In the genomic region with DNA sequence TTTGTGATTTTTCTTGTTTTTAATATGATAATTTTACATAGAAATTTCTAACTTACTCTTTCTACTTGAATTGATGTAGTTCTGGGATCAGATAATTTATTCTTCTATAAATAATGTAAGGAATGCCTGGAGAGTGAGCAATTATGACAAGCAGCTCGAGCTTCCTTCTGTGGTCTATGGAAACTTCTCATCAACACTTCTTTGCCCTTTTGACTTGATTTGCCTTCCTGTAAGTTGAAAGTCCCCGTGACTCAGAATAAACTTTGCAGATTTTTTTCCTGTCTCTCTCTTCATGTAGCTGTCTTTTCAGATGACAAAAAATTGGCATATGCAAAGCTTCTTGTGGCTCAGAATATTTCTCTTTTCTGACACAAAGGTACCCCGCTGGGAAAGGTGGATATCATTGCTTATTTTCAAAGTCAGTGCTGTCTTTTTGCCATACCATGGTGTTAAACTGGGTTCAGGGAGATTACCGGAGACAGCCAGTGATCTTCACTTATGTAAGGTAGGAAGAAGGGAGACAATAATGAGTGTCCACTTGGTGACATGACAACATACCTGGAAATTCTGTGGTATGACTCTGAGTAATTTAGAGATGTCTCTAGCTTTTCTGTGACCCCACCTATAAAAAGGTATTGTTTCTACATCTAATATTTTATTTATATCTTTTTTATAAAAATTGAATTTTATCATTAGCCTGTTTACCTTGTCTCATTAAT, we compare ENCODE assay signal across 29 cellular contexts.
DNase-seq lines count a peak whose midpoint lies in the region; ATAC-seq, FAIRE-seq and TF ChIP-seq lines count a peak whose summit lies in the region.
"Had no signal": no experiment of that assay in that cellular context is flagged by ENCODE, and none has a peak within 500 bp of the region (broad histone marks: within the 10 kb centered on the region; RNA-seq: fewer than 3 reads in every experiment).

No MANE protein-coding gene starts in this region.

- H3K9me2 ChIP-seq in GM23338 (ENCODE audit: insufficient read depth) (no peaks in the 10 kb centered on the region), PC-3 (replicated peaks; ENCODE audit: low read length) (no peaks in the 10 kb centered on the region), neural cell (ENCODE audit: insufficient read depth, low read length) (no peaks in the 10 kb centered on the region), OCI-LY7 (ENCODE audit: insufficient read depth, low read length) (no peaks in the 10 kb centered on the region)
- H3K9me2 ChIP-seq: SK-N-SH had no signal

- ATAC-seq in GM23338: no peak
- peak; percentile 65 for ATAC-seq in PC-3
- ATAC-seq in GM12878: peak; percentile 57
- ATAC-seq: activated CD8-positive, alpha-beta T cell treated with anti-CD3 and anti-CD28 coated beads for 36 hours; gastrocnemius medialis; HCT116; mucosa of descending colon; natural killer cell treated with Interleukin-12 subunit alpha and Interleukin-12 subunit beta and Interleukin-15 and Interleukin-18, amount 100 ng/mL, for 72 hours had no signal

- H3K36me3 Mint-ChIP-seq in GM23338 (ENCODE audit: low read depth): peaks cover 7% of the 10 kb centered on the region
- no peaks in the 10 kb centered on the region for H3K36me3 Mint-ChIP-seq in activated CD4-positive, alpha-beta memory T cell treated with anti-CD3 and anti-CD28 coated beads, Interleukin-2, amount 10 ng/mL, durations not matched to agents 7 days and 5 days (ENCODE audit: low read depth)
- H3K36me3 Mint-ChIP-seq: activated naive CD4-positive, alpha-beta T cell treated with anti-CD3 and anti-CD28 coated beads, Interleukin-2, amount 50 U/mL, for 24 hours; natural killer cell treated with Interleukin-12 subunit alpha and Interleukin-12 subunit beta and Interleukin-15 and Interleukin-18, amount 100 ng/mL, for 72 hours had no signal

- H3K79me2 ChIP-seq in GM23338 (replicated peaks; ENCODE audit: insufficient read depth) (no peaks in the 10 kb centered on the region), PC-3 (ENCODE audit: low read length) (no peaks in the 10 kb centered on the region), GM12878 (ENCODE audit: control insufficient read depth, insufficient read depth, low read length) (no peaks in the 10 kb centered on the region), neural cell (replicated peaks; ENCODE audit: insufficient read depth, low read length) (no peaks in the 10 kb centered on the region), OCI-LY7 (ENCODE audit: insufficient read depth, low read depth, low read length) (no peaks in the 10 kb centered on the region)

- CTCF ChIA-PET in PC-3 (lab: Charles Lee): no interaction called here
- CTCF ChIA-PET in GM12878 (lab: Yijun Ruan, JAX): interaction anchor here (1.0 kb wide), 1 partner anchor 22 kb away, joined by 3 read pairs; no protein-coding TSS in a partner anchor
- CTCF ChIA-PET in OCI-LY7 (lab: Charles Lee; ENCODE audit: unreplicated experiment): no interaction called here
- CTCF ChIA-PET in activated CD4-positive, alpha-beta memory T cell treated with anti-CD3 and anti-CD28 coated beads, Interleukin-2, amount 10 ng/mL, durations not matched to agents 7 days and 5 days (lab: Charles Lee): no interaction called here

- H3K27me3 Mint-ChIP-seq in GM23338 (ENCODE audit: insufficient read depth, low read depth, poor library complexity): no peaks in the 10 kb centered on the region
- no peaks in the 10 kb centered on the region for H3K27me3 Mint-ChIP-seq in activated CD4-positive, alpha-beta memory T cell treated with anti-CD3 and anti-CD28 coated beads, Interleukin-2, amount 10 ng/mL, durations not matched to agents 7 days and 5 days
- H3K27me3 Mint-ChIP-seq: activated CD8-positive, alpha-beta T cell treated with anti-CD3 and anti-CD28 coated beads for 36 hours; activated naive CD4-positive, alpha-beta T cell treated with anti-CD3 and anti-CD28 coated beads, Interleukin-2, amount 50 U/mL, for 24 hours; natural killer cell treated with Interleukin-12 subunit alpha and Interleukin-12 subunit beta and Interleukin-15 and Interleukin-18, amount 100 ng/mL, for 72 hours had no signal

- WGBS in GM12878 (ENCODE audit: insufficient coverage, insufficient replicate concordance, low lambda C conversion rate, missing lambda C conversion rate): 15% methylated on average over 4 of the region's 4 CpGs

- H4K20me1 ChIP-seq in GM23338 (replicated peaks; ENCODE audit: insufficient read depth): no peaks in the 10 kb centered on the region
- H4K20me1 ChIP-seq in PC-3 (ENCODE audit: low read length): no peaks in the 10 kb centered on the region
- H4K20me1 ChIP-seq in GM12878 (ENCODE audit: control insufficient read depth, insufficient read depth): no peaks in the 10 kb centered on the region
- no peaks in the 10 kb centered on the region for H4K20me1 ChIP-seq in neural cell (ENCODE audit: insufficient read depth)
- no peaks in the 10 kb centered on the region for H4K20me1 ChIP-seq in OCI-LY7 (ENCODE audit: insufficient read depth, low read length)
- H4K20me1 ChIP-seq: BLaER1 had no signal

- no peak overlapping the region for H3K27ac Mint-ChIP-seq in GM23338
- H3K27ac Mint-ChIP-seq in activated CD4-positive, alpha-beta memory T cell treated with anti-CD3 and anti-CD28 coated beads, Interleukin-2, amount 10 ng/mL, durations not matched to agents 7 days and 5 days: no peak overlapping the region
- H3K27ac Mint-ChIP-seq: activated CD8-positive, alpha-beta T cell treated with anti-CD3 and anti-CD28 coated beads for 36 hours; activated naive CD4-positive, alpha-beta T cell treated with anti-CD3 and anti-CD28 coated beads, Interleukin-2, amount 50 U/mL, for 24 hours; activated T-helper 2 cell treated with anti-CD3 and anti-CD28 coated beads, Interferon-gamma antibody, Interleukin-2, Interleukin-4, amounts not matched to agents 10 μg/mL and 5 μg/mL and 100 μg/mL, durations not matched to agents 14 hours and 24 hours and 36 hours; endodermal cell; natural killer cell treated with Interleukin-12 subunit alpha and Interleukin-12 subunit beta and Interleukin-15 and Interleukin-18, amount 100 ng/mL, for 72 hours; T-helper 1 cell treated with Interleukin-12 subunit alpha and Interleukin-12 subunit beta and Interleukin-4 antibody, amounts not matched to agents 30 μg/mL and 1 μg/mL, for 36 hours had no signal

- no peak overlapping the region for H3K9ac ChIP-seq in PC-3 (ENCODE audit: low read length)
- H3K9ac ChIP-seq in GM12878 (ENCODE audit: control insufficient read depth, insufficient read depth, low read length): no peak overlapping the region
- H3K9ac ChIP-seq in neural cell (ENCODE audit: low read length): no peak overlapping the region
- H3K9ac ChIP-seq: BLaER1, SK-N-SH had no signal

- SMC1A ChIA-PET in GM12878 (lab: Charles Lee; ENCODE audit: uncharacterized antibody, unreplicated experiment): interaction anchor here (0.7 to 1.5 kb wide), 3 partner anchors 9 to 109 kb away, joined by 3 to 4 read pairs (median 3); no protein-coding TSS in a partner anchor

- no peak overlapping the region for H3K4me3 ChIP-seq in GM23338
- H3K4me3 ChIP-seq in PC-3 (ENCODE audit: low read length): peak overlapping the region; percentile 50; the same call in 1 of the 2 replicates
- H3K4me3 ChIP-seq in GM12878: no peak overlapping the region
- H3K4me3 ChIP-seq in neural cell (ENCODE audit: low read length): no peak overlapping the region
- no peak overlapping the region for H3K4me3 ChIP-seq in OCI-LY7 (ENCODE audit: low read depth, low read length, poor library complexity, severe bottlenecking)
- H3K4me3 ChIP-seq: BLaER1, esophagus muscularis mucosa, gastrocnemius medialis, lung, mucosa of descending colon, tibial artery had no signal

- no peak for TF ChIP-seq EP300 in GM12878 (IDR thresholded peaks at IDR 0.05; ENCODE audit: borderline replicate concordance in 1 of 2, control insufficient read depth in 1 of 2, low read depth in 2 of 2, low read length in 2 of 2)
- peak; percentile 79 for TF ChIP-seq EP300 in neural cell (conservative IDR thresholded peaks at IDR 0.05; ENCODE audit: poor library complexity, severe bottlenecking)

- TF ChIP-seq CTCF in GM23338 (conservative IDR thresholded peaks at IDR 0.05; ENCODE audit: low read depth in 2 of 2) (no peak), PC-3 (conservative IDR thresholded peaks at IDR 0.05; ENCODE audit: low read depth, low read length) (no peak), GM12878 (IDR thresholded peaks at IDR 0.05 in 2 of 3, conservative IDR thresholded peaks at IDR 0.05 in 1 of 3; ENCODE audit: control insufficient read depth in 2 of 3, extremely low read depth in 1 of 3, insufficient read depth in 1 of 3, low read depth in 3 of 3, low read length in 3 of 3) (no peak), neural cell (IDR thresholded peaks at IDR 0.05; ENCODE audit: poor library complexity, severe bottlenecking) (no peak), OCI-LY7 (conservative IDR thresholded peaks at IDR 0.05; ENCODE audit: low read length) (no peak)

- H3K4me1 ChIP-seq in GM23338 (ENCODE audit: insufficient read depth): no peaks in the 10 kb centered on the region
- H3K4me1 ChIP-seq in PC-3 (ENCODE audit: insufficient read depth, low read length): peaks cover 16% of the 10 kb centered on the region
- H3K4me1 ChIP-seq in GM12878 (ENCODE audit: control insufficient read depth, insufficient read depth, low read length): no peaks in the 10 kb centered on the region
- H3K4me1 ChIP-seq in OCI-LY7 (ENCODE audit: insufficient read depth, low read length, poor library complexity, severe bottlenecking): no peaks in the 10 kb centered on the region
- H3K4me1 ChIP-seq: BLaER1, gastrocnemius medialis, tibial artery had no signal

- RAD21 ChIA-PET in GM12878 (lab: Charles Lee; ENCODE audit: unreplicated experiment): interaction anchor here (1.0 kb wide), 1 partner anchor 115 kb away, joined by 5 read pairs; no protein-coding TSS in a partner anchor

- BruUV-seq in PC-3 (replicated peaks; lab: Mats Ljungman, UMichigan) (no TSS peak), GM12878 (replicated peaks; lab: Mats Ljungman, UMichigan) (no TSS peak), OCI-LY7 (replicated peaks; lab: Mats Ljungman, UMichigan) (no TSS peak)

- no peak for TF ChIP-seq POLR2A in GM12878 (IDR thresholded peaks at IDR 0.05; ENCODE audit: low read depth, low read length)

- H3K27ac ChIP-seq in GM23338 (ENCODE audit: low read depth) (no peak overlapping the region), PC-3 (ENCODE audit: low read length) (peak overlapping the region; percentile 90), GM12878 (ENCODE audit: control insufficient read depth, insufficient read depth) (no peak overlapping the region), neural cell (ENCODE audit: low read length) (no peak overlapping the region), OCI-LY7 (ENCODE audit: low read depth, low read length, poor library complexity, severe bottlenecking) (no peak overlapping the region)
- H3K27ac ChIP-seq: BLaER1, esophagus muscularis mucosa, gastrocnemius medialis, tibial artery had no signal

- H3K4me2 ChIP-seq in GM23338 (0 out of 2 replicates have a peak overlapping the region, but pooled peaks have one; percentile 4), PC-3 (ENCODE audit: low read length) (peak overlapping the region; percentile 78), GM12878 (ENCODE audit: control insufficient read depth, insufficient read depth) (no peak overlapping the region), neural cell (ENCODE audit: low read length) (no peak overlapping the region), OCI-LY7 (ENCODE audit: low read length) (no peak overlapping the region)
- H3K4me2 ChIP-seq: BLaER1, SK-N-SH had no signal

- TF ChIP-seq RAD21 in GM12878 (IDR thresholded peaks at IDR 0.05; ENCODE audit: insufficient read depth, low read depth, low read length) (no peak), neural cell (conservative IDR thresholded peaks at IDR 0.05) (no peak)

- H3K36me3 ChIP-seq in GM23338 (ENCODE audit: insufficient read depth) (no peaks in the 10 kb centered on the region), PC-3 (ENCODE audit: low read depth, low read length) (no peaks in the 10 kb centered on the region), GM12878 (ENCODE audit: control insufficient read depth in 2 of 2, insufficient read depth in 2 of 2, low read length in 1 of 2) (no peaks in the 10 kb centered on the region), neural cell (ENCODE audit: insufficient read depth, low read length) (no peaks in the 10 kb centered on the region), OCI-LY7 (ENCODE audit: insufficient read depth, low read length) (no peaks in the 10 kb centered on the region)
- H3K36me3 ChIP-seq: BLaER1, esophagus muscularis mucosa, gastrocnemius medialis, tibial artery had no signal

- H2AFZ ChIP-seq in GM23338 (no peak overlapping the region), PC-3 (ENCODE audit: low read length) (no peak overlapping the region), GM12878 (ENCODE audit: control insufficient read depth, low read depth, low read length) (no peak overlapping the region), neural cell (ENCODE audit: low read depth, low read length) (no peak overlapping the region), OCI-LY7 (ENCODE audit: low read length) (no peak overlapping the region)

- no peaks in the 10 kb centered on the region for H3K27me3 ChIP-seq in GM23338 (ENCODE audit: insufficient read depth)
- H3K27me3 ChIP-seq in PC-3 (ENCODE audit: low read length): no peaks in the 10 kb centered on the region
- H3K27me3 ChIP-seq in GM12878 (replicated peaks in 1 of 2; ENCODE audit: control insufficient read depth in 2 of 2, insufficient read depth in 2 of 2, low read length in 1 of 2): no peaks in the 10 kb centered on the region
- H3K27me3 ChIP-seq in neural cell (ENCODE audit: insufficient read depth, low read depth, low read length): no peaks in the 10 kb centered on the region
- H3K27me3 ChIP-seq: BLaER1, esophagus muscularis mucosa, gastrocnemius medialis, tibial artery had no signal

- FAIRE-seq in GM12878 (lab: Jason Lieb, UNC): no peak
- FAIRE-seq: GM12892, TTC549 had no signal

- intact Hi-C loops in PC-3 (cut with micrococcal nuclease) (no loop called here), GM12878 (cut with micrococcal nuclease; ENCODE audit: unreplicated experiment) (no loop called here), OCI-LY7 (cut with micrococcal nuclease; ENCODE audit: unreplicated experiment) (no loop called here)

- no peak overlapping the region for H3K4me3 Mint-ChIP-seq in GM23338
- H3K4me3 Mint-ChIP-seq in activated CD4-positive, alpha-beta memory T cell treated with anti-CD3 and anti-CD28 coated beads, Interleukin-2, amount 10 ng/mL, durations not matched to agents 7 days and 5 days: no peak overlapping the region
- H3K4me3 Mint-ChIP-seq: activated CD8-positive, alpha-beta T cell treated with anti-CD3 and anti-CD28 coated beads for 36 hours; activated naive CD4-positive, alpha-beta T cell treated with anti-CD3 and anti-CD28 coated beads, Interleukin-2, amount 50 U/mL, for 24 hours; endodermal cell; natural killer cell treated with Interleukin-12 subunit alpha and Interleukin-12 subunit beta and Interleukin-15 and Interleukin-18, amount 100 ng/mL, for 72 hours; T-helper 1 cell treated with Interleukin-12 subunit alpha and Interleukin-12 subunit beta and Interleukin-4 antibody, amounts not matched to agents 30 μg/mL and 1 μg/mL, for 36 hours had no signal

- no peak for DNase-seq in GM23338 (ENCODE audit: low spot score)
- peak; percentile 73 for DNase-seq in PC-3
- DNase-seq in GM12878 (ENCODE audit: low read depth, low spot score): no peak
- no peak for DNase-seq in OCI-LY7 (ENCODE audit: low spot score)
- no peak for DNase-seq in GOT3 (lab: John Stamatoyannopoulos, UW)
- DNase-seq in activated CD4-positive, alpha-beta memory T cell treated with anti-CD3 and anti-CD28 coated beads, Interleukin-2, amount 10 ng/mL, durations not matched to agents 7 days and 5 days: no peak
- DNase-seq: activated CD4-positive, alpha-beta T cell treated with anti-CD3 and anti-CD28 coated beads for 1 hour; activated CD8-positive, alpha-beta T cell treated with anti-CD3 and anti-CD28 coated beads for 36 hours; amygdala; DMS 273 treated with DMSO at 0.1 percent for 48 hours; endodermal cell; gastrocnemius medialis; mucosa of descending colon; NCI-H1105; NCI-H187; SK-N-SH; stimulated activated CD4-positive, alpha-beta T cell treated with anti-CD3 and anti-CD28 coated beads, Interleukin-4, amount 100 ng/mL, for 1 hour; tibial artery had no signal

- POLR2A ChIA-PET in PC-3 (lab: Charles Lee; ENCODE audit: unreplicated experiment) (no interaction called here), GM12878 (lab: Charles Lee) (no interaction called here), OCI-LY7 (lab: Charles Lee) (no interaction called here)
- POLR2A ChIA-PET in activated CD4-positive, alpha-beta memory T cell treated with anti-CD3 and anti-CD28 coated beads, Interleukin-2, amount 10 ng/mL, durations not matched to agents 7 days and 5 days (lab: Charles Lee): no interaction called here

- H3K9me3 ChIP-seq in PC-3 (ENCODE audit: low read length): no peaks in the 10 kb centered on the region
- H3K9me3 ChIP-seq in GM12878 (replicated peaks; ENCODE audit: control insufficient read depth, insufficient read depth, low read length): no peaks in the 10 kb centered on the region
- no peaks in the 10 kb centered on the region for H3K9me3 ChIP-seq in neural cell (ENCODE audit: low read length)
- H3K9me3 ChIP-seq in OCI-LY7 (ENCODE audit: low read length): no peaks in the 10 kb centered on the region
- H3K9me3 ChIP-seq: BLaER1, esophagus muscularis mucosa, gastrocnemius medialis, mucosa of descending colon, SK-N-SH, tibial artery had no signal

- in situ Hi-C loops in GM12878 (cut with MboI): no loop called here

- no peaks in the 10 kb centered on the region for H3F3A ChIP-seq in GM23338 (replicated peaks; ENCODE audit: low read depth)
- peaks cover 3% of the 10 kb centered on the region for H3F3A ChIP-seq in PC-3 (ENCODE audit: low read length, unreplicated experiment)
- H3F3A ChIP-seq in neural cell (ENCODE audit: insufficient read depth, low read length, poor library complexity, severe bottlenecking): no peaks in the 10 kb centered on the region

- H3K4me1 Mint-ChIP-seq in GM23338: peaks cover 4% of the 10 kb centered on the region; the same call in 2 of the 3 replicates
- no peaks in the 10 kb centered on the region for H3K4me1 Mint-ChIP-seq in activated CD4-positive, alpha-beta memory T cell treated with anti-CD3 and anti-CD28 coated beads, Interleukin-2, amount 10 ng/mL, durations not matched to agents 7 days and 5 days
- H3K4me1 Mint-ChIP-seq: activated naive CD4-positive, alpha-beta T cell treated with anti-CD3 and anti-CD28 coated beads, Interleukin-2, amount 50 U/mL, for 24 hours; endodermal cell had no signal

- peaks cover 69% of the 10 kb centered on the region for H3K9me3 Mint-ChIP-seq in GM23338
- H3K9me3 Mint-ChIP-seq in activated CD4-positive, alpha-beta memory T cell treated with anti-CD3 and anti-CD28 coated beads, Interleukin-2, amount 10 ng/mL, durations not matched to agents 7 days and 5 days: peaks cover 7% of the 10 kb centered on the region
- H3K9me3 Mint-ChIP-seq: endodermal cell had no signal

Comparison
In these comparisons a context has a peak if more than half of its experiments do, and no peak if none do; other contexts are left out.
1. H3K4me2 ChIP-seq: peak in GM23338 (single experiment) and PC-3 (single experiment); none in GM12878 (single experiment), neural cell (single experiment) and OCI-LY7 (single experiment).